16 cellular contexts compared by ENCODE assay signal in the genomic region with DNA sequence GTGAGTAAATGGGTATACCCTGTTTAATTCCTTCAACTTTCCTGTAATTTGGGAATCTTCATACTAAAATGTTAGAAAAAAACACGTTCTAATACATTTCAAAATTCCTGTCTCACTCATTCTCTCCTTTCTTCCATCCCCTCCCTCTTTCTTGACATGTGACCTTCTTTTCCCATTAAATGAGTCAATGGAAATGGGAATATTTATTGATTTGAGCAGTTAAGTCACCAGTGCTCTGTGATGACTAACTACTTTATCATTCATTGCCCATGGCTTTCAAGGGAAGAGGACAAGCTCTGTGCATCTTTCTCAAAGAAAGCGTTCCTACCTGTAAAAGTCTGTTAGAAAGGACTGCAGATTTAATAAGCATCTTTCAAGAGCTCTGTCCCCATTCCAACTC.
A peak's percentile ranks its signal among the peaks of the same experiment; 100 is the strongest.
DNase-seq lines count a peak whose midpoint lies in the region; ATAC-seq, FAIRE-seq and TF ChIP-seq lines count a peak whose summit lies in the region.
"Had no signal": no experiment of that assay in that cellular context is flagged by ENCODE, and none has a peak within 500 bp of the region (broad histone marks: within the 10 kb centered on the region; RNA-seq: fewer than 3 reads in every experiment).

No MANE protein-coding gene starts in this region.

- H2BK12ac ChIP-seq in H9 (ENCODE audit: insufficient read length, low read depth, low read length): no peak overlapping the region
- H2BK12ac ChIP-seq in mesenchymal stem cell (ENCODE audit: low read length in 2 of 2): peak overlapping the region in 1 of 2 experiments; percentile 52

- H3K27me3 Mint-ChIP-seq in H9 (ENCODE audit: low read depth) (peaks cover 28% of the 10 kb centered on the region), endodermal cell (ENCODE audit: insufficient read depth) (peaks cover 15% of the 10 kb centered on the region)
- H3K27me3 Mint-ChIP-seq in activated T-helper 17 cell treated with anti-CD3 and anti-CD28 coated beads, Interleukin-2, amount 50 U/mL, for 72 hours: no peaks in the 10 kb centered on the region

- H2BK5ac ChIP-seq in H9 (ENCODE audit: insufficient read length, low read length) (no peak overlapping the region), mesenchymal stem cell (ENCODE audit: low read depth, low read length, poor library complexity, severe bottlenecking) (no peak overlapping the region)

- H3K79me2 ChIP-seq in H9 (ENCODE audit: insufficient read depth, low read length): no peaks in the 10 kb centered on the region

- H4K8ac ChIP-seq in H9 (replicated peaks; ENCODE audit: insufficient read length, low read depth, low read length) (no peak overlapping the region), mesenchymal stem cell (ENCODE audit: low read length) (no peak overlapping the region)

- no peak for FAIRE-seq in urothelium cell line (lab: Jason Lieb, UNC)
- no peak for FAIRE-seq in GM12891 (lab: Jason Lieb, UNC)

- no peaks in the 10 kb centered on the region for H4K20me1 ChIP-seq in BLaER1 treated with 17β-estradiol and CSF1 and Interleukin-3, amounts not matched to agents 10 nM and 100 nM
- H4K20me1 ChIP-seq in H9 (ENCODE audit: control insufficient read depth, insufficient read depth, insufficient read length): no peaks in the 10 kb centered on the region

- H3K27ac Mint-ChIP-seq in H9: peak overlapping the region in 1 of 3 experiments; percentile 2; a peak in 2 of 7 replicates
- H3K27ac Mint-ChIP-seq in activated T-helper 17 cell treated with anti-CD3 and anti-CD28 coated beads, Interleukin-2, amount 50 U/mL, for 72 hours: no peak overlapping the region
- no peak overlapping the region for H3K27ac Mint-ChIP-seq in endodermal cell

- H2BK15ac ChIP-seq in H9 (ENCODE audit: low read depth, low read length) (no peak overlapping the region), mesenchymal stem cell (ENCODE audit: low read depth, poor library complexity, severe bottlenecking) (no peak overlapping the region)

- H3T11ph ChIP-seq in H9 (ENCODE audit: low read length): no peak overlapping the region

- H2AK5ac ChIP-seq in H9 (ENCODE audit: insufficient read length, low read length): no peak overlapping the region
- H2AK5ac ChIP-seq in mesenchymal stem cell (ENCODE audit: low read length, severe bottlenecking): no peak overlapping the region

- peak overlapping the region; percentile 73 to 82 (median 80) for H3K9ac ChIP-seq in BLaER1 treated with 17β-estradiol and CSF1 and Interleukin-3, amounts not matched to agents 10 nM and 100 nM
- H3K9ac ChIP-seq in H9 (ENCODE audit: extremely low read depth, insufficient read length, low read length) (no peak overlapping the region), mesenchymal stem cell (ENCODE audit: low read length) (no peak overlapping the region), endodermal cell (ENCODE audit: extremely low read depth, low read length, poor library complexity, severe bottlenecking) (no peak overlapping the region)

- H3K4me3 Mint-ChIP-seq in H9 (no peak overlapping the region), endodermal cell (no peak overlapping the region)
- peak overlapping the region; percentile 8 for H3K4me3 Mint-ChIP-seq in activated T-helper 17 cell treated with anti-CD3 and anti-CD28 coated beads, Interleukin-2, amount 50 U/mL, for 72 hours
- H3K4me3 Mint-ChIP-seq: activated CD8-positive, alpha-beta T cell treated with anti-CD3 and anti-CD28 coated beads, Interleukin-2, amount 10 ng/mL, durations not matched to agents 7 days and 5 days had no signal

- no peak overlapping the region for H4K91ac ChIP-seq in H9 (ENCODE audit: insufficient read length, low read depth, low read length)
- H4K91ac ChIP-seq in mesenchymal stem cell (ENCODE audit: low read length): no peak overlapping the region

- H3K4ac ChIP-seq in H9 (ENCODE audit: low read depth, low read length) (no peak overlapping the region), mesenchymal stem cell (ENCODE audit: low read depth in 1 of 2, low read length in 2 of 2) (no peak overlapping the region)

- H4K5ac ChIP-seq in H9 (ENCODE audit: insufficient read length, low read depth, low read length): no peak overlapping the region

- H3K4me1 ChIP-seq in BLaER1 treated with 17β-estradiol and CSF1 and Interleukin-3, amounts not matched to agents 10 nM and 100 nM: peaks cover 67 to 98% (median 78%) of the 10 kb centered on the region in 10 experiments
- H3K4me1 ChIP-seq in H9 (ENCODE audit: insufficient read depth, low read length) (peaks cover 18% of the 10 kb centered on the region), mesenchymal stem cell (ENCODE audit: control insufficient read depth, insufficient read depth, low read depth, low read length) (no peaks in the 10 kb centered on the region), endodermal cell (ENCODE audit: control insufficient read depth, insufficient read depth, low read length) (no peaks in the 10 kb centered on the region)
- H3K4me1 ChIP-seq: right lobe of liver had no signal

- ATAC-seq in activated T-helper 17 cell treated with anti-CD3 and anti-CD28 coated beads, Interleukin-2, amount 50 U/mL, for 72 hours (replicated peaks): no peak

- no peak overlapping the region for H2BK20ac ChIP-seq in H9 (ENCODE audit: low read depth, low read length, poor library complexity, severe bottlenecking)

- TF ChIP-seq POLR2A in GM12891 (IDR thresholded peaks at IDR 0.05; ENCODE audit: low read depth, low read length): no peak

- no peak overlapping the region for H3K56ac ChIP-seq in H9 (ENCODE audit: insufficient read length, low read depth, low read length)

- H3K9me3 Mint-ChIP-seq in H9 (peaks cover 0 to 4% of the 10 kb centered on the region in 2 experiments; a peak in 3 of 5 replicates), endodermal cell (no peaks in the 10 kb centered on the region)
- H3K9me3 Mint-ChIP-seq in activated T-helper 17 cell treated with anti-CD3 and anti-CD28 coated beads, Interleukin-2, amount 50 U/mL, for 72 hours: peaks cover 4% of the 10 kb centered on the region

- H3K4me1 Mint-ChIP-seq in H9: peaks cover 36 to 46% of the 10 kb centered on the region in 2 experiments
- peaks cover 23% of the 10 kb centered on the region for H3K4me1 Mint-ChIP-seq in activated T-helper 17 cell treated with anti-CD3 and anti-CD28 coated beads, Interleukin-2, amount 50 U/mL, for 72 hours
- H3K4me1 Mint-ChIP-seq in endodermal cell: peaks cover 20% of the 10 kb centered on the region

- H3K4me3 ChIP-seq in BLaER1 treated with 17β-estradiol and CSF1 and Interleukin-3, amounts not matched to agents 10 nM and 100 nM: no peak overlapping the region
- H3K4me3 ChIP-seq in mesenchymal stem cell (ENCODE audit: insufficient read depth in 1 of 2, low read depth in 1 of 2, low read length in 2 of 2) (no peak overlapping the region), endodermal cell (ENCODE audit: low read length) (no peak overlapping the region)
- H3K4me3 ChIP-seq: lung, right lobe of liver, transverse colon had no signal

- H3K27ac ChIP-seq in BLaER1 treated with 17β-estradiol and CSF1 and Interleukin-3, amounts not matched to agents 10 nM and 100 nM: peak overlapping the region; percentile 89 to 98 (median 93)
- H3K27ac ChIP-seq in H9 (ENCODE audit: insufficient read length, low read depth, low read length) (no peak overlapping the region), mesenchymal stem cell (ENCODE audit: low read length, poor library complexity, severe bottlenecking) (no peak overlapping the region), endodermal cell (ENCODE audit: low read depth, low read length) (no peak overlapping the region)

- no peak for TF ChIP-seq CTCF in H9 (conservative IDR thresholded peaks at IDR 0.05)
- no peak for TF ChIP-seq CTCF in endodermal cell (conservative IDR thresholded peaks at IDR 0.05)

- H3K23ac ChIP-seq in H9 (ENCODE audit: insufficient read length, low read depth, low read length): no peak overlapping the region
- H3K23ac ChIP-seq in mesenchymal stem cell (ENCODE audit: low read length in 2 of 2): no peak overlapping the region

- H3K36me3 Mint-ChIP-seq in H9 (ENCODE audit: insufficient read depth in 1 of 3, low read depth in 3 of 3) (no peaks in the 10 kb centered on the region; a peak in 1 of 7 replicates), endodermal cell (ENCODE audit: low read depth) (no peaks in the 10 kb centered on the region)
- no peaks in the 10 kb centered on the region for H3K36me3 Mint-ChIP-seq in activated T-helper 17 cell treated with anti-CD3 and anti-CD28 coated beads, Interleukin-2, amount 50 U/mL, for 72 hours (ENCODE audit: low read depth)

- H3K14ac ChIP-seq in H9 (ENCODE audit: insufficient read depth, low read length) (no peak overlapping the region), mesenchymal stem cell (ENCODE audit: low read length in 2 of 2) (no peak overlapping the region)

- H2BK120ac ChIP-seq in H9 (ENCODE audit: low read depth, low read length, poor library complexity, severe bottlenecking) (no peak overlapping the region), mesenchymal stem cell (ENCODE audit: low read depth, low read length) (no peak overlapping the region)

- H3K18ac ChIP-seq in H9 (ENCODE audit: insufficient read length, low read depth, low read length) (no peak overlapping the region), mesenchymal stem cell (ENCODE audit: low read depth in 1 of 2, low read length in 2 of 2) (no peak overlapping the region)

- H2AFZ ChIP-seq in H9 (ENCODE audit: low read length) (no peak overlapping the region), mesenchymal stem cell (ENCODE audit: low read depth, low read length) (no peak overlapping the region)

- no peaks in the 10 kb centered on the region for H3K23me2 ChIP-seq in H9 (ENCODE audit: insufficient read length, low read depth, low read length, poor library complexity, severe bottlenecking)

- H3K27me3 ChIP-seq in BLaER1 treated with 17β-estradiol and CSF1 and Interleukin-3, amounts not matched to agents 10 nM and 100 nM: no peaks in the 10 kb centered on the region
- no peaks in the 10 kb centered on the region; the same call in 1 of the 2 replicates for H3K27me3 ChIP-seq in H9 (ENCODE audit: insufficient read depth, low read length)
- no peaks in the 10 kb centered on the region for H3K27me3 ChIP-seq in mesenchymal stem cell (ENCODE audit: control insufficient read depth in 1 of 2, insufficient read depth in 1 of 2, low read length in 2 of 2)
- H3K27me3 ChIP-seq in endodermal cell (ENCODE audit: control insufficient read depth, insufficient read depth, low read length, poor library complexity, severe bottlenecking): no peaks in the 10 kb centered on the region
- H3K27me3 ChIP-seq: right lobe of liver, transverse colon had no signal

- H3K79me1 ChIP-seq in H9 (ENCODE audit: insufficient read depth, low read depth, low read length, poor library complexity, severe bottlenecking): no peaks in the 10 kb centered on the region
- H3K79me1 ChIP-seq in mesenchymal stem cell (replicated peaks; ENCODE audit: low read length, poor library complexity, severe bottlenecking): no peaks in the 10 kb centered on the region

- H3K4me2 ChIP-seq in BLaER1 treated with 17β-estradiol and CSF1 and Interleukin-3, amounts not matched to agents 10 nM and 100 nM: peak overlapping the region; percentile 65 to 91 (median 76)
- H3K4me2 ChIP-seq in H9 (ENCODE audit: insufficient read depth, insufficient read length, low read length): peak overlapping the region; percentile 49
- H3K4me2 ChIP-seq in mesenchymal stem cell (ENCODE audit: low read length, poor library complexity, severe bottlenecking): no peak overlapping the region

- peaks cover 8 to 30% (median 20%) of the 10 kb centered on the region in 11 experiments; a peak in 20 of 22 replicates for H3K9me3 ChIP-seq in BLaER1 treated with 17β-estradiol and CSF1 and Interleukin-3, amounts not matched to agents 10 nM and 100 nM (replicated peaks in 1 of 11)
- H3K9me3 ChIP-seq in H9 (ENCODE audit: control insufficient read depth, low read depth, low read length) (no peaks in the 10 kb centered on the region), mesenchymal stem cell (ENCODE audit: control insufficient read depth, low read length) (peaks cover 3% of the 10 kb centered on the region), endodermal cell (ENCODE audit: control insufficient read depth, low read length) (no peaks in the 10 kb centered on the region)
- H3K9me3 ChIP-seq: right lobe of liver, transverse colon had no signal

- WGBS in H9 (ENCODE audit: extremely low coverage, insufficient read length, low lambda C conversion rate): no CpG with 5 or more reads among the region's 2 CpGs
- 90% methylated on average over 1 of the region's 2 CpGs for WGBS in mesenchymal stem cell
- WGBS in endodermal cell (ENCODE audit: insufficient coverage in 1 of 2, insufficient read length in 1 of 2), 2 experiments: 84 to 100% methylated on average over 1 to 2 of the region's 2 CpGs

- DNase-seq in H9 (no peak), mesenchymal stem cell (peak; percentile 42), DMS 273 treated with DMSO at 0.1 percent for 48 hours (lab: John Stamatoyannopoulos, UW) (no peak), urothelium cell line (ENCODE audit: low spot score) (no peak), endodermal cell (no peak), GM12891 (ENCODE audit: insufficient read length, low spot score) (no peak)
- DNase-seq: activated CD8-positive, alpha-beta T cell treated with anti-CD3 and anti-CD28 coated beads, Interleukin-2, amount 10 ng/mL, durations not matched to agents 7 days and 5 days; activated gamma-delta T cell; DMS53; NK-92 treated with Interleukin-12 subunit alpha and Interleukin-12 subunit beta, amount 100 ng/mL, for 24 hours; right lobe of liver; stimulated activated CD4-positive, alpha-beta T cell treated with anti-CD3 and anti-CD28 coated beads, Interleukin-4, amount 100 ng/mL, for 24 hours; transverse colon had no signal

- peaks cover 0 to 8% (median 0%) of the 10 kb centered on the region in 11 experiments; a peak in 1 of 22 replicates for H3K36me3 ChIP-seq in BLaER1 treated with 17β-estradiol and CSF1 and Interleukin-3, amounts not matched to agents 10 nM and 100 nM
- no peaks in the 10 kb centered on the region for H3K36me3 ChIP-seq in mesenchymal stem cell (ENCODE audit: control insufficient read depth in 1 of 2, insufficient read depth in 2 of 2, low read depth in 1 of 2, low read length in 2 of 2)
- H3K36me3 ChIP-seq in endodermal cell (ENCODE audit: control insufficient read depth, insufficient read depth, low read length): no peaks in the 10 kb centered on the region
- H3K36me3 ChIP-seq: right lobe of liver, transverse colon had no signal

Comparison
In these comparisons a context has a peak if more than half of its experiments do, and no peak if none do; other contexts are left out.
1. H3K27ac ChIP-seq: peak in BLaER1 treated with 17β-estradiol and CSF1 and Interleukin-3, amounts not matched to agents 10 nM and 100 nM (11 of 11); none in H9 (single experiment), mesenchymal stem cell (single experiment) and endodermal cell (single experiment).
2. H3K9ac ChIP-seq: peak in BLaER1 treated with 17β-estradiol and CSF1 and Interleukin-3, amounts not matched to agents 10 nM and 100 nM (11 of 11); none in H9 (single experiment), mesenchymal stem cell (single experiment) and endodermal cell (single experiment).